In genomic region chr14:100487304-100487703, GRCh38 we compare ENCODE assay signal across 16 cellular contexts.
"Had no signal": no experiment of that assay in that cellular context is flagged by ENCODE, and none has a peak within 500 bp of the region (broad histone marks: within the 10 kb centered on the region; RNA-seq: fewer than 3 reads in every experiment).

No MANE protein-coding gene starts in this region.

- H3K27me3 Mint-ChIP-seq: activated CD8-positive, alpha-beta T cell treated with anti-CD3 and anti-CD28 coated beads for 36 hours; activated naive CD8-positive, alpha-beta T cell; activated T-cell treated with anti-CD3 and anti-CD28 coated beads, Interleukin-2, amount 50 U/mL, for 24 hours; central memory CD8-positive, alpha-beta T cell had no signal

- H3K9me3 Mint-ChIP-seq: activated CD8-positive, alpha-beta T cell treated with anti-CD3 and anti-CD28 coated beads for 36 hours; activated naive CD4-positive, alpha-beta T cell treated with anti-CD3 and anti-CD28 coated beads for 36 hours; activated T-cell treated with anti-CD3 and anti-CD28 coated beads, Interleukin-2, amount 50 U/mL, for 24 hours; brain; central memory CD8-positive, alpha-beta T cell had no signal

- DNase-seq: activated CD4-positive, alpha-beta T cell treated with anti-CD3 and anti-CD28 coated beads for 4 hours; activated gamma-delta T cell; activated naive CD4-positive, alpha-beta T cell treated with anti-CD3 and anti-CD28 coated beads for 36 hours; activated T-cell treated with anti-CD3 and anti-CD28 coated beads, Interleukin-2, amount 50 U/mL, for 24 hours; NCI-H1105; NCI-H1436 treated with DMSO at 0.1 percent for 48 hours; NCI-H187; NCI-H2081 treated with DMSO at 0.1 percent for 48 hours; NCI-H226; SIG-M5 had no signal

- H3K4me2 ChIP-seq: KMS-11 had no signal

- ATAC-seq: activated CD4-positive, CD25-positive, alpha-beta regulatory T cell treated with anti-CD3 and anti-CD28 coated beads, Interleukin-2, amount 50 U/mL, for 24 hours had no signal

- H3K4me3 Mint-ChIP-seq: activated CD8-positive, alpha-beta T cell treated with anti-CD3 and anti-CD28 coated beads for 36 hours; activated naive CD4-positive, alpha-beta T cell treated with anti-CD3 and anti-CD28 coated beads for 36 hours; activated naive CD8-positive, alpha-beta T cell; activated T-cell treated with anti-CD3 and anti-CD28 coated beads, Interleukin-2, amount 50 U/mL, for 24 hours; brain; central memory CD8-positive, alpha-beta T cell had no signal

- H3K9ac ChIP-seq: KMS-11 had no signal

- H3K27ac Mint-ChIP-seq: activated CD8-positive, alpha-beta T cell treated with anti-CD3 and anti-CD28 coated beads for 36 hours; activated naive CD4-positive, alpha-beta T cell treated with anti-CD3 and anti-CD28 coated beads for 36 hours; activated naive CD8-positive, alpha-beta T cell; activated T-cell treated with anti-CD3 and anti-CD28 coated beads, Interleukin-2, amount 50 U/mL, for 24 hours had no signal

- H3K27ac ChIP-seq: KMS-11 had no signal
